Comparison of ENCODE assay signal across 21 cellular contexts in genomic region chr5:174708466-174709207, GRCh38. TPM values are rescaled to one million over a fixed set of nuclear protein-coding genes. Genes with fewer than 3 reads are reported as not detected.
DNase-seq lines count a peak whose midpoint lies in the region; ATAC-seq and TF ChIP-seq lines count a peak whose summit lies in the region.
"Had no signal": no experiment of that assay in that cellular context is flagged by ENCODE, and none has a peak within 500 bp of the region (broad histone marks: within the 10 kb centered on the region; RNA-seq: fewer than 3 reads in every experiment).

No MANE protein-coding gene starts in this region.

- H3K36me3 Mint-ChIP-seq in nephron progenitor cell (ENCODE audit: low read depth) = no peaks in the 10 kb centered on the region

- no peak overlapping the region for H2BK20ac ChIP-seq in IMR-90 (ENCODE audit: low read depth, low read length)

- no peak for TF ChIP-seq POLR2A in IMR-90 (IDR thresholded peaks at IDR 0.05; ENCODE audit: low read depth, low read length)

- no peak overlapping the region for H3K14ac ChIP-seq in IMR-90 (replicated peaks; ENCODE audit: low read depth, low read length)

- 7% methylated on average over 3 of the region's 20 CpGs; no CpG with 5 or more reads in 1 of the 2 experiments for WGBS in IMR-90 (ENCODE audit: extremely low coverage in 2 of 2, insufficient read length in 1 of 2), 2 experiments

- POLR2A ChIA-PET in IMR-90 (lab: Charles Lee; ENCODE audit: unreplicated experiment) = no interaction called here

- H4K91ac ChIP-seq in IMR-90 (ENCODE audit: insufficient read depth, low read depth, low read length) = no peak overlapping the region

- H2AFZ ChIP-seq in IMR-90 (replicated peaks; ENCODE audit: low read length, poor library complexity) = no peak overlapping the region

- no peak overlapping the region for H3K4me3 Mint-ChIP-seq in nephron progenitor cell
- H3K4me3 Mint-ChIP-seq: CD4-positive, alpha-beta T cell had no signal

- no peaks in the 10 kb centered on the region for H3K9me3 ChIP-seq in IMR-90 (ENCODE audit: control insufficient read depth, insufficient read depth, low read length)
- H3K9me3 ChIP-seq: BLaER1 treated with 17β-estradiol and CSF1 and Interleukin-3, amounts not matched to agents 10 nM and 100 nM; SK-N-SH had no signal

- no peaks in the 10 kb centered on the region for H3K79me1 ChIP-seq in IMR-90 (ENCODE audit: low read depth in 1 of 2, low read length in 2 of 2)

- no peak overlapping the region for H2BK120ac ChIP-seq in IMR-90 (ENCODE audit: low read depth, low read length)

- peak; percentile 25 for DNase-seq in Ammon's horn (ENCODE audit: low spot score)
- no peak for DNase-seq in IMR-90
- peak; percentile 49 for DNase-seq in ecto neural progenitor cell (ENCODE audit: low spot score)
- no peak for DNase-seq in nephron progenitor cell
- no peak for DNase-seq in NCI-H2081 (lab: John Stamatoyannopoulos, UW)
- no peak for DNase-seq in caudate nucleus (lab: John Stamatoyannopoulos, UW)
- DNase-seq: CD4-positive, alpha-beta T cell; GOT3; NCI-H1048; NCI-H1694 treated with DMSO at 0.1 percent for 48 hours; NCI-H2081 treated with DMSO at 0.1 percent for 48 hours; NCI-H524; NCI-H82; NK-92 treated with Interleukin-12 subunit alpha and Interleukin-12 subunit beta, amount 100 ng/mL, for 24 hours; PC-3; SK-N-SH had no signal

- no TSS peak for BruUV-seq in IMR-90 (replicated peaks; lab: Mats Ljungman, UMichigan)

- H2AK5ac ChIP-seq in IMR-90 (ENCODE audit: low read depth, low read length) = peak overlapping the region; percentile 7; the same call in 1 of the 2 replicates

- H3K4ac ChIP-seq in IMR-90 (ENCODE audit: low read depth, low read length) = no peak overlapping the region

- in situ Hi-C loops in IMR-90 (cut with MboI; ENCODE audit: low sequenced_read_pairs) = no loop called here

- no peak for TF ChIP-seq RAD21 in IMR-90 (IDR thresholded peaks at IDR 0.05; ENCODE audit: low read length)

- H2AK9ac ChIP-seq in IMR-90 (replicated peaks; ENCODE audit: low read depth, low read length, poor library complexity) = no peak overlapping the region

- intact Hi-C loops in IMR-90 (cut with micrococcal nuclease) = no loop called here

- H3K27ac ChIP-seq in IMR-90 (ENCODE audit: insufficient read depth, low read length) (no peak overlapping the region), caudate nucleus (ENCODE audit: low read depth, low read length) (no peak overlapping the region)
- H3K27ac ChIP-seq: BLaER1 treated with 17β-estradiol and CSF1 and Interleukin-3, amounts not matched to agents 10 nM and 100 nM; KMS-11 had no signal

- H3K27me3 Mint-ChIP-seq in nephron progenitor cell (ENCODE audit: low read depth, poor library complexity) = peaks cover 12% of the 10 kb centered on the region

- dilution Hi-C loops in IMR-90 (cut with HindIII; ENCODE audit: low sequenced_read_pairs, unreplicated experiment) = no loop called here

- H4K8ac ChIP-seq in IMR-90 (ENCODE audit: low read depth in 2 of 2, low read length in 2 of 2) = no peak overlapping the region

- H2BK15ac ChIP-seq in IMR-90 (ENCODE audit: low read depth, low read length) = no peak overlapping the region

- TF ChIP-seq CTCF in IMR-90 (conservative IDR thresholded peaks at IDR 0.05; ENCODE audit: low read depth, low read length) = no peak
- no peak for TF ChIP-seq CTCF in nephron progenitor cell (IDR thresholded peaks at IDR 0.05)

- ATAC-seq in IMR-90 (ENCODE audit: low read depth) (no peak), HG03432 (IDR thresholded peaks at IDR 0.05; ENCODE audit: unreplicated experiment) (no peak), GM21737 (IDR thresholded peaks at IDR 0.05; ENCODE audit: unreplicated experiment) (no peak)
- ATAC-seq: HCT116, PC-3 had no signal

- H3K4me1 Mint-ChIP-seq in nephron progenitor cell = peaks cover 46% of the 10 kb centered on the region

- H4K5ac ChIP-seq in IMR-90 (ENCODE audit: low read depth, low read length) = no peak overlapping the region

- no peak overlapping the region for H3K4me3 ChIP-seq in IMR-90 (ENCODE audit: insufficient read depth, low read depth, low read length)
- H3K4me3 ChIP-seq: BLaER1 treated with 17β-estradiol and CSF1 and Interleukin-3, amounts not matched to agents 10 nM and 100 nM had no signal

- no peaks in the 10 kb centered on the region for H3K36me3 ChIP-seq in IMR-90 (ENCODE audit: control insufficient read depth, insufficient read depth, low read length)
- H3K36me3 ChIP-seq: BLaER1 treated with 17β-estradiol and CSF1 and Interleukin-3, amounts not matched to agents 10 nM and 100 nM had no signal

- no peak overlapping the region for H2BK5ac ChIP-seq in IMR-90 (ENCODE audit: low read depth, low read length, poor library complexity, severe bottlenecking)

- no peaks in the 10 kb centered on the region for H3K9me3 Mint-ChIP-seq in nephron progenitor cell
- H3K9me3 Mint-ChIP-seq: CD4-positive, alpha-beta T cell had no signal

- no peak overlapping the region for H3K23ac ChIP-seq in IMR-90 (ENCODE audit: low read depth, low read length)

- no peak overlapping the region for H3K56ac ChIP-seq in IMR-90 (ENCODE audit: extremely low read depth, insufficient read depth, low read length)

- peaks cover 43% of the 10 kb centered on the region for H3K27me3 ChIP-seq in IMR-90 (ENCODE audit: control insufficient read depth, insufficient read depth, low read length)
- H3K27me3 ChIP-seq: BLaER1 treated with 17β-estradiol and CSF1 and Interleukin-3, amounts not matched to agents 10 nM and 100 nM had no signal

- no peaks in the 10 kb centered on the region for H4K20me1 ChIP-seq in IMR-90 (ENCODE audit: insufficient read depth, low read length)
- H4K20me1 ChIP-seq: BLaER1 treated with 17β-estradiol and CSF1 and Interleukin-3, amounts not matched to agents 10 nM and 100 nM had no signal

- peak overlapping the region; percentile 76 for H3K27ac Mint-ChIP-seq in nephron progenitor cell
- H3K27ac Mint-ChIP-seq: CD4-positive, alpha-beta T cell had no signal

- peaks cover 4% of the 10 kb centered on the region; the same call in 1 of the 2 replicates for H3K4me1 ChIP-seq in IMR-90 (ENCODE audit: control insufficient read depth, insufficient read depth, low read length)
- H3K4me1 ChIP-seq: BLaER1 treated with 17β-estradiol and CSF1 and Interleukin-3, amounts not matched to agents 10 nM and 100 nM had no signal

- no peak overlapping the region for H3K4me2 ChIP-seq in IMR-90 (ENCODE audit: low read depth, low read length)
- H3K4me2 ChIP-seq: BLaER1 treated with 17β-estradiol and CSF1 and Interleukin-3, amounts not matched to agents 10 nM and 100 nM; KMS-11; SK-N-SH had no signal

- H3K9ac ChIP-seq in IMR-90 (ENCODE audit: low read depth, low read length) = no peak overlapping the region
- H3K9ac ChIP-seq: BLaER1 treated with 17β-estradiol and CSF1 and Interleukin-3, amounts not matched to agents 10 nM and 100 nM; KMS-11; SK-N-SH had no signal

- no peaks in the 10 kb centered on the region; the same call in 1 of the 2 replicates for H3K9me1 ChIP-seq in IMR-90 (ENCODE audit: insufficient read depth, low read length)

- H3K18ac ChIP-seq in IMR-90 (ENCODE audit: low read depth, low read length) = no peak overlapping the region

- CTCF ChIA-PET in IMR-90 (lab: Yijun Ruan, JAX) = interaction anchor here (1.0 kb wide), 1 partner anchor 289 kb away, joined by 3 read pairs; no protein-coding TSS in a partner anchor

TF ChIP-seq in IMR-90, 13 proteins besides CTCF, POLR2A, EP300 and RAD21:
- TF ChIP-seq NFE2L2 (IDR thresholded peaks at IDR 0.05; ENCODE audit: low read depth, low read length) (no peak), MXI1 (IDR thresholded peaks at IDR 0.05; ENCODE audit: borderline replicate concordance, low read depth, low read length) (no peak), MAFK (IDR thresholded peaks at IDR 0.05; ENCODE audit: low read depth, low read length) (no peak), RFX5 (IDR thresholded peaks at IDR 0.05; ENCODE audit: low read depth, low read length) (no peak), FOS (IDR thresholded peaks at IDR 0.05; ENCODE audit: low read depth, low read length) (no peak), MAZ (IDR thresholded peaks at IDR 0.05; ENCODE audit: borderline replicate concordance, low read depth, low read length) (no peak)

RNA-seq across cellular contexts. Expression of gene MSX2, which starts 15.7 kb away (rescaled TPM):
- total RNA-seq in IMR-90 (2012; rRNA removed) = 1.9 and 2.2 TPM in 2 replicates
- 3.7 and 4.0 TPM in 2 replicates for polyA plus RNA-seq in IMR-90 (2012; rRNA removed)
- 2.1 and 4.0 TPM in 2 replicates for polyA plus RNA-seq in IMR-90 (2012; cell fraction: cytosol; rRNA removed)
- polyA plus RNA-seq in IMR-90 (2012; cell fraction: nucleus; rRNA removed; ENCODE audit: low replicate concordance) = 2.7 and 3.5 TPM in 2 replicates

Comparison
In these comparisons a context has a peak if more than half of its experiments do, and no peak if none do; other contexts are left out.
1. DNase-seq: peak in Ammon's horn (single experiment) and ecto neural progenitor cell (single experiment); none in IMR-90 (single experiment), nephron progenitor cell (single experiment), NCI-H2081 (0 of 2) and caudate nucleus (0 of 61).